ENCODE assay signal across 20 cellular contexts in the genomic region with DNA sequence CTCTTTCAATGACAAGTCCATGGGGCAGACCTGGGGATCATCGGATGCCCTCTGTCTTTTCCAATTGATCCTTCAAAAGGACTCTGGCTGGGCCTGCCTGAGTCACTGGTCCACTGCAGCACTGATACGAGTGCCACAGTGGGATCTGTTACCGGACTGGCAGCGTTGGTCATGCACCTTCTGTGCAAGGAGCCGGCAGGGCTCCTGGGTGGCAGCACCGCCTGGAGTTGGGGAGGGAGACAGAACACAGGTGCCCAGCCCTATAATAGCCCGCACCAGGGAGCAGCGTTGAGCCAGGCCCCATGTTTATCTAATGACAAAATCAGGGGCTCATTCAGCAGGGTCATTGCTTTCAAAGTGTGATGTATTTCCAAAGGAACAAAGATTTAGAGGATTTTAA.
DNase-seq lines count a peak whose midpoint lies in the region; ATAC-seq and TF ChIP-seq lines count a peak whose summit lies in the region.
"Had no signal": no experiment of that assay in that cellular context is flagged by ENCODE, and none has a peak within 500 bp of the region (broad histone marks: within the 10 kb centered on the region; RNA-seq: fewer than 3 reads in every experiment).

No MANE protein-coding gene starts in this region.

- H3K36me3 ChIP-seq in mesenchymal stem cell (ENCODE audit: control insufficient read depth in 1 of 2, insufficient read depth in 2 of 2, low read depth in 1 of 2, low read length in 2 of 2), result no peaks in the 10 kb centered on the region
- H3K36me3 ChIP-seq in sigmoid colon, result no peaks in the 10 kb centered on the region
- H3K36me3 ChIP-seq: BLaER1 had no signal

- H3K4me1 Mint-ChIP-seq in stimulated activated effector memory CD8-positive, alpha-beta T cell treated with anti-CD3 and anti-CD28 coated beads, Interleukin-12 subunit alpha, Interleukin-12 subunit beta, amount 100 ng/mL, for 72 hours, result no peaks in the 10 kb centered on the region
- H3K4me1 Mint-ChIP-seq: B cell; CD4-positive, CD25-positive, alpha-beta regulatory T cell had no signal

- H2AK5ac ChIP-seq in mesenchymal stem cell (ENCODE audit: low read length, severe bottlenecking), result peak overlapping the region; percentile 53

- H2BK120ac ChIP-seq in mesenchymal stem cell (ENCODE audit: low read depth, low read length), result no peak overlapping the region

- no peak overlapping the region for H3K4me3 Mint-ChIP-seq in stimulated activated effector memory CD8-positive, alpha-beta T cell treated with anti-CD3 and anti-CD28 coated beads, Interleukin-12 subunit alpha, Interleukin-12 subunit beta, amount 100 ng/mL, for 72 hours
- H3K4me3 Mint-ChIP-seq: B cell; CD4-positive, CD25-positive, alpha-beta regulatory T cell; CD8-positive, alpha-beta T cell; GM23338; H9 had no signal

- H4K8ac ChIP-seq in mesenchymal stem cell (ENCODE audit: low read length), result no peak overlapping the region

- TF ChIP-seq EP300 in sigmoid colon (IDR thresholded peaks at IDR 0.05), result no peak

- H2BK15ac ChIP-seq in mesenchymal stem cell (ENCODE audit: low read depth, poor library complexity, severe bottlenecking), result no peak overlapping the region

- WGBS in mesenchymal stem cell, result 88% methylated on average over 8 of the region's 8 CpGs
- WGBS in sigmoid colon, 2 donors, result 82 to 92% methylated on average over 8 of the region's 8 CpGs

- no peaks in the 10 kb centered on the region for H3K36me3 Mint-ChIP-seq in stimulated activated effector memory CD8-positive, alpha-beta T cell treated with anti-CD3 and anti-CD28 coated beads, Interleukin-12 subunit alpha, Interleukin-12 subunit beta, amount 100 ng/mL, for 72 hours
- H3K36me3 Mint-ChIP-seq: CD4-positive, CD25-positive, alpha-beta regulatory T cell; CD8-positive, alpha-beta T cell had no signal

- H2BK12ac ChIP-seq in mesenchymal stem cell (ENCODE audit: low read length in 2 of 2), result no peak overlapping the region

- intact Hi-C loops in cardiac septum (cut with DNase I), result no loop called here
- intact Hi-C loops in Right ventricle myocardium superior (cut with DNase I), result no loop called here
- intact Hi-C loops in sigmoid colon (cut with DNase I), result no loop called here

- H3K9me3 ChIP-seq in mesenchymal stem cell (ENCODE audit: control insufficient read depth, low read length), result no peaks in the 10 kb centered on the region
- H3K9me3 ChIP-seq in sigmoid colon, result no peaks in the 10 kb centered on the region
- H3K9me3 ChIP-seq: BLaER1 had no signal

- H3K79me1 ChIP-seq in mesenchymal stem cell (replicated peaks; ENCODE audit: low read length, poor library complexity, severe bottlenecking), result no peaks in the 10 kb centered on the region

- H3K4me2 ChIP-seq in mesenchymal stem cell (ENCODE audit: low read length, poor library complexity, severe bottlenecking), result no peak overlapping the region
- H3K4me2 ChIP-seq: BLaER1, GM23338 had no signal

- H3K27ac ChIP-seq in mesenchymal stem cell (ENCODE audit: low read length, poor library complexity, severe bottlenecking), result no peak overlapping the region
- H3K27ac ChIP-seq in sigmoid colon, result no peak overlapping the region
- H3K27ac ChIP-seq: 22Rv1, BLaER1, C4-2B had no signal

- no peak overlapping the region for H3K27ac Mint-ChIP-seq in stimulated activated effector memory CD8-positive, alpha-beta T cell treated with anti-CD3 and anti-CD28 coated beads, Interleukin-12 subunit alpha, Interleukin-12 subunit beta, amount 100 ng/mL, for 72 hours
- H3K27ac Mint-ChIP-seq: B cell; CD4-positive, CD25-positive, alpha-beta regulatory T cell; CD8-positive, alpha-beta T cell; GM23338 had no signal

- peak overlapping the region in 1 of 2 experiments; percentile 53 for H3K14ac ChIP-seq in mesenchymal stem cell (ENCODE audit: low read length in 2 of 2)

- H3K9ac ChIP-seq in mesenchymal stem cell (ENCODE audit: low read length), result no peak overlapping the region
- H3K9ac ChIP-seq: BLaER1 had no signal

- no peak for ATAC-seq in Right ventricle myocardium superior (ENCODE audit: poor library complexity)
- no peak for ATAC-seq in omental fat pad (ENCODE audit: low FRiP score)
- ATAC-seq in stimulated activated effector memory CD8-positive, alpha-beta T cell treated with anti-CD3 and anti-CD28 coated beads, Interleukin-12 subunit alpha, Interleukin-12 subunit beta, amount 100 ng/mL, for 72 hours, result no peak
- ATAC-seq: CD8-positive, alpha-beta T cell; GM23338; HCT116 had no signal

- no peak for TF ChIP-seq CTCF in sigmoid colon (IDR thresholded peaks at IDR 0.05)
- no peak for TF ChIP-seq CTCF in omental fat pad (IDR thresholded peaks at IDR 0.05)

- no peak overlapping the region for H4K91ac ChIP-seq in mesenchymal stem cell (ENCODE audit: low read length)

- TF ChIP-seq POLR2A in sigmoid colon (IDR thresholded peaks at IDR 0.05), result no peak

- H3K23ac ChIP-seq in mesenchymal stem cell (ENCODE audit: low read length in 2 of 2), result no peak overlapping the region

- H2BK5ac ChIP-seq in mesenchymal stem cell (ENCODE audit: low read depth, low read length, poor library complexity, severe bottlenecking), result no peak overlapping the region

- H3K9me3 Mint-ChIP-seq in stimulated activated effector memory CD8-positive, alpha-beta T cell treated with anti-CD3 and anti-CD28 coated beads, Interleukin-12 subunit alpha, Interleukin-12 subunit beta, amount 100 ng/mL, for 72 hours, result no peaks in the 10 kb centered on the region
- H3K9me3 Mint-ChIP-seq: CD4-positive, CD25-positive, alpha-beta regulatory T cell; CD8-positive, alpha-beta T cell; GM23338; H9 had no signal

- H3K4ac ChIP-seq in mesenchymal stem cell (ENCODE audit: low read depth in 1 of 2, low read length in 2 of 2), result no peak overlapping the region

- peaks cover 16% of the 10 kb centered on the region for H3K4me1 ChIP-seq in mesenchymal stem cell (ENCODE audit: control insufficient read depth, insufficient read depth, low read depth, low read length)
- H3K4me1 ChIP-seq in sigmoid colon, result no peaks in the 10 kb centered on the region

- peak; percentile 20 for DNase-seq in cardiac septum (ENCODE audit: low spot score)
- DNase-seq in Right ventricle myocardium superior, result no peak
- DNase-seq in mesenchymal stem cell, result no peak
- DNase-seq in sigmoid colon, result peak; percentile 44
- DNase-seq in ureter (ENCODE audit: low spot score), result peak; percentile 14
- no peak for DNase-seq in omental fat pad (ENCODE audit: low spot score)
- no peak for DNase-seq in stimulated activated effector memory CD8-positive, alpha-beta T cell treated with anti-CD3 and anti-CD28 coated beads, Interleukin-12 subunit alpha, Interleukin-12 subunit beta, amount 100 ng/mL, for 72 hours (ENCODE audit: low spot score in 2 of 2)
- no peak for DNase-seq in activated CD4-positive, alpha-beta T cell treated with anti-CD3 and anti-CD28 coated beads for 48 hours
- DNase-seq: CD4-positive, CD25-positive, alpha-beta regulatory T cell; CD8-positive, alpha-beta T cell; DMS 273 treated with DMSO at 0.1 percent for 48 hours; DMS79 treated with DMSO at 0.1 percent for 48 hours; GF-D8; H9 had no signal

- no peak overlapping the region for H3K18ac ChIP-seq in mesenchymal stem cell (ENCODE audit: low read depth in 1 of 2, low read length in 2 of 2)

- H3K4me3 ChIP-seq in mesenchymal stem cell (ENCODE audit: insufficient read depth in 1 of 2, low read depth in 1 of 2, low read length in 2 of 2), result no peak overlapping the region
- H3K4me3 ChIP-seq in sigmoid colon, result no peak overlapping the region
- H3K4me3 ChIP-seq: BLaER1, GM23338 had no signal

- H3K27me3 ChIP-seq in mesenchymal stem cell (ENCODE audit: control insufficient read depth in 1 of 2, insufficient read depth in 1 of 2, low read length in 2 of 2) (peaks cover 0 to 48% of the 10 kb centered on the region in 2 experiments), sigmoid colon (no peaks in the 10 kb centered on the region)
- H3K27me3 ChIP-seq: BLaER1 had no signal

- no peak overlapping the region for H2AFZ ChIP-seq in mesenchymal stem cell (ENCODE audit: low read depth, low read length)
- H2AFZ ChIP-seq: GM23338 had no signal

Comparison
In these comparisons a context has a peak if more than half of its experiments do, and no peak if none do; other contexts are left out.
1. DNase-seq: peak in cardiac septum (single experiment), sigmoid colon (single experiment) and ureter (single experiment); none in Right ventricle myocardium superior (single experiment), mesenchymal stem cell (single experiment), omental fat pad (single experiment), stimulated activated effector memory CD8-positive, alpha-beta T cell treated with anti-CD3 and anti-CD28 coated beads, Interleukin-12 subunit alpha, Interleukin-12 subunit beta, amount 100 ng/mL, for 72 hours (0 of 2) and activated CD4-positive, alpha-beta T cell treated with anti-CD3 and anti-CD28 coated beads for 48 hours (single experiment).